In the genomic region with DNA sequence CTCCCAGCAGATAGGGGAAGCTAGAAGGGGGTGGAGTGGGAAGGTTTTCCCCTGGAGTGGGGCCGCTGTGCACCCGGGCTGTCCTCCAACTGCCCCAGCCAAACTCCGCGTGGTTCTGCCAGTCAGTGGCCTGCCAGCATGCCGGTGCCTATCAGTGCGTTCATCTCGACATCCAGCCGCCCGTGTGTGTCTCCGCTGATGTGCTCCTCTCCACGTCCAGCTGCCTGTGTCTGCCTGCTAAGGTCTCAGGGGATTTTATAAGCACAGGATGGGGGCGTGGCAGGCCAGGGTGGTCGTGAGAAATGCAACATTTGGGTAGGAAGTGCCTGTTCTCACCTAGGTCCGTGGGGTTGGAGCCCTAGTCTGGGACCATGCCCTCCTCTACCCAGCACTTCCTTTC, we compare ENCODE assay signal across 11 cellular contexts. TPM values are rescaled to one million over a fixed set of nuclear protein-coding genes. Genes with fewer than 3 reads are reported as not detected.
DNase-seq lines count a peak whose midpoint lies in the region; ATAC-seq, FAIRE-seq and TF ChIP-seq lines count a peak whose summit lies in the region.
"Not testable (repeated sequence)": the region's sequence is repeated elsewhere in the genome, so short reads cannot be mapped to it uniquely, and the experiment has no call there.
"Had no signal": no experiment of that assay in that cellular context is flagged by ENCODE, and none has a peak within 500 bp of the region (broad histone marks: within the 10 kb centered on the region; RNA-seq: fewer than 3 reads in every experiment).

No MANE protein-coding gene starts in this region.

- H3K4me1 Mint-ChIP-seq in natural killer cell treated with Interleukin-12 subunit alpha and Interleukin-12 subunit beta and Interleukin-15 and Interleukin-18, amount 100 ng/mL, for 72 hours (ENCODE audit: low read depth in 2 of 2) = not testable (repeated sequence)

- H3K4me1 ChIP-seq in BLaER1 = peaks cover 19% of the 10 kb centered on the region
- H3K4me1 ChIP-seq in OCI-LY7 (ENCODE audit: insufficient read depth, low read length, poor library complexity, severe bottlenecking); sigmoid colon: not testable (repeated sequence)

- not testable (repeated sequence) for TF ChIP-seq EP300 in sigmoid colon (IDR thresholded peaks at IDR 0.05)

- CTCF ChIA-PET in OCI-LY7 (lab: Charles Lee; ENCODE audit: unreplicated experiment) = not testable (repeated sequence)

- FAIRE-seq in urothelium cell line (lab: Jason Lieb, UNC) = peak; percentile 77

- POLR2A ChIA-PET in OCI-LY7 (lab: Charles Lee) = not testable (repeated sequence)

- not testable (repeated sequence) for H3K36me3 ChIP-seq in BLaER1; OCI-LY7 (ENCODE audit: insufficient read depth, low read length); sigmoid colon

- DNase-seq in OCI-LY7 (ENCODE audit: low spot score) (peak; percentile 17), Right ventricle myocardium inferior (ENCODE audit: missing footprints) (peak; percentile 68), left lobe of liver (ENCODE audit: low spot score) (peak; percentile 87), sigmoid colon (peak; percentile 53)
- peak; percentile 3 for DNase-seq in activated CD4-positive, alpha-beta T cell treated with anti-CD3 and anti-CD28 coated beads for 1 hour
- DNase-seq in natural killer cell treated with Interleukin-12 subunit alpha and Interleukin-12 subunit beta and Interleukin-15 and Interleukin-18, amount 100 ng/mL, for 72 hours (ENCODE audit: low spot score) = peak; percentile 29
- not testable (repeated sequence) for DNase-seq in urothelium cell line (ENCODE audit: low spot score)

- not testable (repeated sequence) for H3K27me3 ChIP-seq in BLaER1
- peaks cover 0 to 28% (median 6%) of the 10 kb centered on the region in 3 donors for H3K27me3 ChIP-seq in sigmoid colon

- ATAC-seq in Right ventricle myocardium inferior; natural killer cell treated with Interleukin-12 subunit alpha and Interleukin-12 subunit beta and Interleukin-15 and Interleukin-18, amount 100 ng/mL, for 72 hours: not testable (repeated sequence)
- peak; percentile 63 for ATAC-seq in left lobe of liver

- not testable (repeated sequence) for H3K9me3 Mint-ChIP-seq in natural killer cell treated with Interleukin-12 subunit alpha and Interleukin-12 subunit beta and Interleukin-15 and Interleukin-18, amount 100 ng/mL, for 72 hours

- peaks cover 9 to 10% of the 10 kb centered on the region in 2 donors for H3K27me3 Mint-ChIP-seq in natural killer cell treated with Interleukin-12 subunit alpha and Interleukin-12 subunit beta and Interleukin-15 and Interleukin-18, amount 100 ng/mL, for 72 hours

- not testable (repeated sequence) for H3K4me3 ChIP-seq in BLaER1; OCI-LY7 (ENCODE audit: low read depth, low read length, poor library complexity, severe bottlenecking); sigmoid colon

- H3K9me2 ChIP-seq in OCI-LY7 (ENCODE audit: insufficient read depth, low read length) = not testable (repeated sequence)

- not testable (repeated sequence) for H3K9me3 ChIP-seq in BLaER1; OCI-LY7 (ENCODE audit: low read length); sigmoid colon

- WGBS in sigmoid colon, 2 donors = 54 to 58% methylated on average over 13 to 14 of the region's 14 CpGs

- not testable (repeated sequence) for TF ChIP-seq POLR2A in sigmoid colon (IDR thresholded peaks at IDR 0.05)

- H3K27ac Mint-ChIP-seq in natural killer cell treated with Interleukin-12 subunit alpha and Interleukin-12 subunit beta and Interleukin-15 and Interleukin-18, amount 100 ng/mL, for 72 hours = not testable (repeated sequence)

- peak overlapping the region; percentile 66 for H3K4me2 ChIP-seq in BLaER1
- not testable (repeated sequence) for H3K4me2 ChIP-seq in OCI-LY7 (ENCODE audit: low read length)

- intact Hi-C loops in OCI-LY7 (cut with micrococcal nuclease; ENCODE audit: unreplicated experiment); Right ventricle myocardium inferior (cut with DNase I); sigmoid colon (cut with DNase I): not testable (repeated sequence)

- TF ChIP-seq CTCF in OCI-LY7 (conservative IDR thresholded peaks at IDR 0.05; ENCODE audit: low read length); sigmoid colon (IDR thresholded peaks at IDR 0.05): not testable (repeated sequence)

- not testable (repeated sequence) for H2AFZ ChIP-seq in OCI-LY7 (ENCODE audit: low read length)

- H3K79me2 ChIP-seq in OCI-LY7 (ENCODE audit: insufficient read depth, low read depth, low read length) = not testable (repeated sequence)

- H3K9ac ChIP-seq in BLaER1 = not testable (repeated sequence)

- H3K4me3 Mint-ChIP-seq in natural killer cell treated with Interleukin-12 subunit alpha and Interleukin-12 subunit beta and Interleukin-15 and Interleukin-18, amount 100 ng/mL, for 72 hours = not testable (repeated sequence)

- not testable (repeated sequence) for H3K27ac ChIP-seq in BLaER1; OCI-LY7 (ENCODE audit: low read depth, low read length, poor library complexity, severe bottlenecking); sigmoid colon

- not testable (repeated sequence) for H3K36me3 Mint-ChIP-seq in natural killer cell treated with Interleukin-12 subunit alpha and Interleukin-12 subunit beta and Interleukin-15 and Interleukin-18, amount 100 ng/mL, for 72 hours

- not testable (repeated sequence) for BruUV-seq in OCI-LY7 (replicated peaks; lab: Mats Ljungman, UMichigan)

- not testable (repeated sequence) for H4K20me1 ChIP-seq in BLaER1; OCI-LY7 (ENCODE audit: insufficient read depth, low read length)

RNA-seq across cellular contexts. Expression of a gene that starts 17.0 kb away (rescaled TPM):
- not detected in 2 replicates for total RNA-seq in OCI-LY7 (2014; rRNA removed; shearing (Covaris generic))
- not detected in 2 replicates for total RNA-seq in OCI-LY7 (2022)
- total RNA-seq in Right ventricle myocardium inferior = 7.4 TPM
- 35.6 TPM for total RNA-seq in left lobe of liver
- not detected for total RNA-seq in natural killer cell treated with Interleukin-12 subunit alpha and Interleukin-12 subunit beta and Interleukin-15 and Interleukin-18, amount 100 ng/mL, for 72 hours
- total RNA-seq in sigmoid colon = 1 to 10 TPM; 2.5 to 4.8 (median 3.6) TPM
- 1 to 10 TPM in 1 of 3 donors, not detected in 2; 2.9 TPM for polyA plus RNA-seq in sigmoid colon
- total RNA-seq: RPMI7951 had no signal
- polyA plus RNA-seq: BJ, IgD-negative memory B cell had no signal

RNA-seq across cellular contexts. Expression of a gene that starts 47.0 kb away (rescaled TPM):
- total RNA-seq in OCI-LY7 (2014; rRNA removed; shearing (Covaris generic)) = 2.0 and 4.5 TPM in 2 replicates
- total RNA-seq in OCI-LY7 (2022) (1.8 and 4.6 TPM in 2 replicates), Right ventricle myocardium inferior (8.0 TPM), left lobe of liver (4.2 TPM), sigmoid colon (1 to 10 TPM; 1.2 to 6.6 (median 1.7) TPM)
- total RNA-seq in natural killer cell treated with Interleukin-12 subunit alpha and Interleukin-12 subunit beta and Interleukin-15 and Interleukin-18, amount 100 ng/mL, for 72 hours = 1 to 10 TPM; 1.1 to 1.9 TPM
- 1 to 10 TPM in 1 of 3 donors, under 1 TPM in 2; 0.60 to 1.6 (median 0.73) TPM for polyA plus RNA-seq in sigmoid colon
